Comparison of ENCODE assay signal across 8 cellular contexts in genomic region chr5:2886531-2886930, GRCh38.
"Had no signal": no experiment of that assay in that cellular context is flagged by ENCODE, and none has a peak within 500 bp of the region (broad histone marks: within the 10 kb centered on the region; RNA-seq: fewer than 3 reads in every experiment).

No MANE protein-coding gene starts in this region.

- H3K4me3 ChIP-seq: GM23338 had no signal

- DNase-seq: H9, HFFc6, KBM-7 had no signal

- H3K27ac Mint-ChIP-seq: GM23338, H9, HFFc6, IgD-negative memory B cell had no signal

- H3K4me3 Mint-ChIP-seq: GM23338, H9, HFFc6, IgD-negative memory B cell had no signal

- H3K27me3 Mint-ChIP-seq: IgD-negative memory B cell had no signal

- H3K9me3 Mint-ChIP-seq: GM23338 had no signal

- ATAC-seq: GM23338, HCT116, HepG2 had no signal

- H3K27ac ChIP-seq: HL-60 had no signal
